13 cellular contexts compared by ENCODE assay signal in genomic region chr12:79881351-79881750, GRCh38. TPM values are rescaled to one million over a fixed set of nuclear protein-coding genes. Genes with fewer than 3 reads are reported as not detected.
DNase-seq lines count a peak whose midpoint lies in the region; ATAC-seq and TF ChIP-seq lines count a peak whose summit lies in the region.
"Had no signal": no experiment of that assay in that cellular context is flagged by ENCODE, and none has a peak within 500 bp of the region (broad histone marks: within the 10 kb centered on the region; RNA-seq: fewer than 3 reads in every experiment).

No MANE protein-coding gene starts in this region.

- no peak overlapping the region for H3K27ac Mint-ChIP-seq in activated T-helper 17 cell treated with anti-CD3 and anti-CD28 coated beads, Interleukin-2, amount 50 U/mL, for 72 hours

- H3K9me3 Mint-ChIP-seq in activated T-helper 17 cell treated with anti-CD3 and anti-CD28 coated beads, Interleukin-2, amount 50 U/mL, for 72 hours: no peaks in the 10 kb centered on the region

- no peaks in the 10 kb centered on the region for H3K27me3 Mint-ChIP-seq in activated T-helper 17 cell treated with anti-CD3 and anti-CD28 coated beads, Interleukin-2, amount 50 U/mL, for 72 hours

- no peaks in the 10 kb centered on the region for H3K9me3 ChIP-seq in cardiac muscle cell (ENCODE audit: low read depth)
- no peaks in the 10 kb centered on the region for H3K9me3 ChIP-seq in aorta (ENCODE audit: control insufficient read depth, low read length)

- peaks cover 14% of the 10 kb centered on the region for H3K4me1 ChIP-seq in cardiac muscle cell (ENCODE audit: low read depth)
- H3K4me1 ChIP-seq in aorta (ENCODE audit: control insufficient read depth in 1 of 2, insufficient read depth in 2 of 2, low read length in 2 of 2): peaks cover 3 to 6% of the 10 kb centered on the region in 2 donors

- no peak for TF ChIP-seq CTCF in cardiac muscle cell (IDR thresholded peaks at IDR 0.05; ENCODE audit: low read depth, low read length)

- H3K4me3 ChIP-seq in cardiac muscle cell (no peak overlapping the region), aorta (ENCODE audit: low read length in 2 of 2) (no peak overlapping the region)

- peaks cover 46% of the 10 kb centered on the region for H3K4me1 Mint-ChIP-seq in activated T-helper 17 cell treated with anti-CD3 and anti-CD28 coated beads, Interleukin-2, amount 50 U/mL, for 72 hours

- intact Hi-C loops in cardiac septum (cut with DNase I) (no loop called here), aorta (cut with DNase I) (loop anchor here in 1 of 2 donors (10.0 kb wide), 1 partner anchor 53 kb away; the partner anchor contains the start of gene PPP1R12A)

- H3K27ac ChIP-seq in cardiac muscle cell (peak overlapping the region; percentile 37), aorta (ENCODE audit: low read depth in 1 of 2, low read length in 2 of 2) (peak overlapping the region; percentile 28)

- ATAC-seq in activated T-helper 17 cell treated with anti-CD3 and anti-CD28 coated beads, Interleukin-2, amount 50 U/mL, for 72 hours (replicated peaks): peak; percentile 50
- no peak for ATAC-seq in aorta (ENCODE audit: low FRiP score)

- WGBS in aorta, 2 donors: 92 to 93% methylated on average over 2 of the region's 2 CpGs

- no peak overlapping the region for H3K4me3 Mint-ChIP-seq in activated T-helper 17 cell treated with anti-CD3 and anti-CD28 coated beads, Interleukin-2, amount 50 U/mL, for 72 hours

- no peaks in the 10 kb centered on the region for H3K36me3 Mint-ChIP-seq in activated T-helper 17 cell treated with anti-CD3 and anti-CD28 coated beads, Interleukin-2, amount 50 U/mL, for 72 hours (ENCODE audit: low read depth)

- peaks cover 2% of the 10 kb centered on the region for H3K36me3 ChIP-seq in cardiac muscle cell
- H3K36me3 ChIP-seq in aorta (ENCODE audit: control insufficient read depth in 1 of 2, insufficient read depth in 2 of 2, low read length in 1 of 2): no peaks in the 10 kb centered on the region

- DNase-seq in cardiac muscle cell (ENCODE audit: low read depth in 1 of 2, low spot score in 1 of 2) (no peak), cardiac septum (ENCODE audit: low spot score) (no peak), kidney tubule cell (ENCODE audit: low spot score) (peak; percentile 38), aorta (no peak), DMS114 treated with DMSO at 0.1 percent for 48 hours (lab: John Stamatoyannopoulos, UW; ENCODE audit: unreplicated experiment) (no peak), iPS-NIHi11 (ENCODE audit: low spot score) (no peak)
- DNase-seq: DMS 273 treated with DMSO at 0.1 percent for 48 hours, GOT3, Karpas-422, NCI-H1930, NCI-H2171 treated with DMSO at 0.1 percent for 48 hours, NCI-H774 had no signal

- H3K27me3 ChIP-seq in cardiac muscle cell (no peaks in the 10 kb centered on the region), aorta (ENCODE audit: control insufficient read depth in 1 of 2, insufficient read depth in 2 of 2, low read length in 1 of 2) (no peaks in the 10 kb centered on the region)

RNA-seq across cellular contexts. Expression of gene PPP1R12A, which starts 53.5 kb away (rescaled TPM):
- total RNA-seq in cardiac muscle cell: 117 and 208 TPM in 2 replicates
- 194 and 233 TPM in 2 replicates for polyA plus RNA-seq in cardiac muscle cell
- 63.3 TPM for total RNA-seq in cardiac septum
- total RNA-seq in activated T-helper 17 cell treated with anti-CD3 and anti-CD28 coated beads, Interleukin-2, amount 50 U/mL, for 72 hours: 10 to 100 TPM; 90.7 to 92.5 TPM
- total RNA-seq in aorta: 100 to 1,000 TPM; 194 to 287 TPM
- polyA plus RNA-seq in aorta: 100 to 1,000 TPM in 1 of 2 donors, 10 to 100 TPM in 1; 24.8 to 274 TPM
